Comparison of ENCODE assay signal across 15 cellular contexts in the genomic region with DNA sequence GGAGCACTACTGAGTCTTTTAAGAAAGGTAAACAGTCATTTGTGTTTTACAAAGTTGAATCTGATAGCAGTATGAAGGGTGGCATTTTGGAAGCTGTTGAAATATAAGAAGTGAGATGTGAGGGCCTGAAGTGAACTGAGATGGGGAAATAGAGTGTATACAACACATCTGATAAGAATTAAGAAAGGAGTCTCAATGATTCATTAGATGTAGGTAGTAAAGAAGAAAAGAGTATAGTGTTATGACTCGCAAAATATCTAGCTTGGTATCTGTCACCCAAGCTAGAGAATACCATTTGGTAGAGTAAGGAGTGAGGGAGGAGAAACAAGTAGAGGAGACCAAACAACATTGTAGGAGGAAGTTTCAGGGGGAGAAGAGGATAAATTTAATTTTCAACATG. TPM values are rescaled to one million over a fixed set of nuclear protein-coding genes. Genes with fewer than 3 reads are reported as not detected.
DNase-seq lines count a peak whose midpoint lies in the region; ATAC-seq, FAIRE-seq and TF ChIP-seq lines count a peak whose summit lies in the region.
"Had no signal": no experiment of that assay in that cellular context is flagged by ENCODE, and none has a peak within 500 bp of the region (broad histone marks: within the 10 kb centered on the region; RNA-seq: fewer than 3 reads in every experiment).

No MANE protein-coding gene starts in this region.

- intact Hi-C loops in activated T-helper 2 cell treated with anti-CD3 and anti-CD28 coated beads, Interferon-gamma antibody, Interleukin-2, Interleukin-4, amounts not matched to agents 10 μg/mL and 5 μg/mL and 100 μg/mL, durations not matched to agents 14 hours and 24 hours and 36 hours (cut with micrococcal nuclease) = no loop called here

- no peaks in the 10 kb centered on the region for H3K36me3 Mint-ChIP-seq in activated T-helper 2 cell treated with anti-CD3 and anti-CD28 coated beads, Interferon-gamma antibody, Interleukin-2, Interleukin-4, amounts not matched to agents 10 μg/mL and 5 μg/mL and 100 μg/mL, durations not matched to agents 14 hours and 24 hours and 36 hours (ENCODE audit: low read depth)

- POLR2A ChIA-PET in A549 (lab: Yijun Ruan, JAX) = interaction anchor here (0.5 to 1.2 kb wide), 2 partner anchors 114 to 208 kb away, joined by 3 to 7 read pairs; no protein-coding TSS in a partner anchor

- H3K4me3 ChIP-seq in A549 (no peak overlapping the region), hepatocyte (no peak overlapping the region)

- no peaks in the 10 kb centered on the region for H3K27me3 Mint-ChIP-seq in activated T-helper 2 cell treated with anti-CD3 and anti-CD28 coated beads, Interferon-gamma antibody, Interleukin-2, Interleukin-4, amounts not matched to agents 10 μg/mL and 5 μg/mL and 100 μg/mL, durations not matched to agents 14 hours and 24 hours and 36 hours (ENCODE audit: low read depth)
- H3K27me3 Mint-ChIP-seq: activated T-cell treated with anti-CD3 and anti-CD28 coated beads, Interleukin-2, amount 50 U/mL, for 24 hours; progenitor cell of endocrine pancreas had no signal

- no peak for TF ChIP-seq CTCF in A549 (IDR thresholded peaks at IDR 0.05)
- TF ChIP-seq CTCF in hepatocyte (IDR thresholded peaks at IDR 0.05; ENCODE audit: poor library complexity) = no peak

- 55% methylated on average over 1 of the region's 1 CpG for WGBS in A549 (ENCODE audit: missing lambda C conversion rate)
- 69% methylated on average over 1 of the region's 1 CpG for WGBS in hepatocyte (ENCODE audit: low lambda C conversion rate, missing lambda C conversion rate)

- H3K9me3 ChIP-seq in A549 = no peaks in the 10 kb centered on the region
- H3K9me3 ChIP-seq in hepatocyte (ENCODE audit: low read depth) = no peaks in the 10 kb centered on the region
- H3K9me3 ChIP-seq: BE2C had no signal

- no peaks in the 10 kb centered on the region for H3K27me3 ChIP-seq in hepatocyte
- H3K27me3 ChIP-seq: BE2C had no signal

- H3K9me3 Mint-ChIP-seq in activated T-helper 2 cell treated with anti-CD3 and anti-CD28 coated beads, Interferon-gamma antibody, Interleukin-2, Interleukin-4, amounts not matched to agents 10 μg/mL and 5 μg/mL and 100 μg/mL, durations not matched to agents 14 hours and 24 hours and 36 hours = no peaks in the 10 kb centered on the region
- H3K9me3 Mint-ChIP-seq: activated T-cell treated with anti-CD3 and anti-CD28 coated beads, Interleukin-2, amount 50 U/mL, for 24 hours had no signal

- no peak for DNase-seq in A549 (ENCODE audit: low read depth in 1 of 2, low spot score in 1 of 2)
- peak; percentile 16 for DNase-seq in GM03348 (ENCODE audit: low spot score)
- no peak for DNase-seq in activated T-helper 2 cell treated with anti-CD3 and anti-CD28 coated beads, Interferon-gamma antibody, Interleukin-2, Interleukin-4, amounts not matched to agents 10 μg/mL and 5 μg/mL and 100 μg/mL, durations not matched to agents 14 hours and 24 hours and 36 hours (ENCODE audit: low spot score)
- DNase-seq in hepatocyte (ENCODE audit: low spot score) = no peak
- no peak for DNase-seq in hepatic stellate cell (ENCODE audit: low spot score)
- DNase-seq in T1000 (lab: John Stamatoyannopoulos, UW) = no peak
- DNase-seq in activated CD4-positive, alpha-beta T cell treated with anti-CD3 and anti-CD28 coated beads, Interleukin-2, amount 50 U/mL, for 4 hours = no peak
- DNase-seq: activated T-cell treated with anti-CD3 and anti-CD28 coated beads, Interleukin-2, amount 50 U/mL, for 24 hours; BE2C; NCI-H1092; NCI-H524; Right ventricle myocardium superior had no signal

- peak overlapping the region; percentile 89 for H3K4me2 ChIP-seq in A549
- H3K4me2 ChIP-seq in hepatocyte = peak overlapping the region; percentile 20

- TF ChIP-seq POLR2A in A549 (IDR thresholded peaks at IDR 0.05; ENCODE audit: low read length) = no peak

- H3K36me3 ChIP-seq in hepatocyte (replicated peaks; ENCODE audit: insufficient read depth, low read depth) = no peaks in the 10 kb centered on the region
- H3K36me3 ChIP-seq: BE2C had no signal

- FAIRE-seq in A549 (lab: Jason Lieb, UNC) = no peak
- FAIRE-seq: endometrium had no signal

- H3K4me3 Mint-ChIP-seq in activated T-helper 2 cell treated with anti-CD3 and anti-CD28 coated beads, Interferon-gamma antibody, Interleukin-2, Interleukin-4, amounts not matched to agents 10 μg/mL and 5 μg/mL and 100 μg/mL, durations not matched to agents 14 hours and 24 hours and 36 hours (ENCODE audit: low read depth) = no peak overlapping the region
- H3K4me3 Mint-ChIP-seq: activated T-cell treated with anti-CD3 and anti-CD28 coated beads, Interleukin-2, amount 50 U/mL, for 24 hours had no signal

- no peak for TF ChIP-seq RAD21 in A549 (conservative IDR thresholded peaks at IDR 0.05 in 1 of 2, IDR thresholded peaks at IDR 0.05 in 1 of 2)

- peaks cover 100% of the 10 kb centered on the region for H3K79me2 ChIP-seq in hepatocyte

- H3K4me1 ChIP-seq in A549 (peaks cover 62% of the 10 kb centered on the region), hepatocyte (ENCODE audit: insufficient read depth) (peaks cover 29% of the 10 kb centered on the region)
- H3K4me1 ChIP-seq: BE2C had no signal

- H3K27ac ChIP-seq in A549 (peak overlapping the region in 1 of 2 experiments; percentile 26; a peak in 2 of 6 replicates), hepatocyte (peak overlapping the region; percentile 2)

- peaks cover 33% of the 10 kb centered on the region for H3K4me1 Mint-ChIP-seq in activated T-helper 2 cell treated with anti-CD3 and anti-CD28 coated beads, Interferon-gamma antibody, Interleukin-2, Interleukin-4, amounts not matched to agents 10 μg/mL and 5 μg/mL and 100 μg/mL, durations not matched to agents 14 hours and 24 hours and 36 hours (ENCODE audit: low read depth)

- no peak for ATAC-seq in A549
- ATAC-seq in GM18867 (IDR thresholded peaks at IDR 0.05; ENCODE audit: unreplicated experiment) = no peak

- H4K20me1 ChIP-seq in hepatocyte (ENCODE audit: insufficient read depth, poor library complexity, severe bottlenecking) = peaks cover 85% of the 10 kb centered on the region

- TF ChIP-seq EP300 in A549 (IDR thresholded peaks at IDR 0.05) = no peak

- CTCF ChIA-PET in A549 (lab: Yijun Ruan, JAX) = interaction anchor here (0.8 to 1.2 kb wide), 2 partner anchors 23 to 71 kb away, joined by 3 read pairs; no protein-coding TSS in a partner anchor

- no peaks in the 10 kb centered on the region for H3K9me2 ChIP-seq in hepatocyte (replicated peaks; ENCODE audit: insufficient read depth)

- peak overlapping the region; percentile 0 for H3K27ac Mint-ChIP-seq in activated T-helper 2 cell treated with anti-CD3 and anti-CD28 coated beads, Interferon-gamma antibody, Interleukin-2, Interleukin-4, amounts not matched to agents 10 μg/mL and 5 μg/mL and 100 μg/mL, durations not matched to agents 14 hours and 24 hours and 36 hours
- H3K27ac Mint-ChIP-seq: activated T-cell treated with anti-CD3 and anti-CD28 coated beads, Interleukin-2, amount 50 U/mL, for 24 hours had no signal

- no peak overlapping the region for H2AFZ ChIP-seq in hepatocyte

TF ChIP-seq in A549, 52 proteins besides CTCF, POLR2A, EP300 and RAD21 (continues in another document):
- no peak for TF ChIP-seq POLR2AphosphoS2 (conservative IDR thresholded peaks at IDR 0.05; ENCODE audit: low read length)
- no peak for TF ChIP-seq FOSB (CRISPR knock-in tag; IDR thresholded peaks at IDR 0.05)
- TF ChIP-seq, protein P1, sequence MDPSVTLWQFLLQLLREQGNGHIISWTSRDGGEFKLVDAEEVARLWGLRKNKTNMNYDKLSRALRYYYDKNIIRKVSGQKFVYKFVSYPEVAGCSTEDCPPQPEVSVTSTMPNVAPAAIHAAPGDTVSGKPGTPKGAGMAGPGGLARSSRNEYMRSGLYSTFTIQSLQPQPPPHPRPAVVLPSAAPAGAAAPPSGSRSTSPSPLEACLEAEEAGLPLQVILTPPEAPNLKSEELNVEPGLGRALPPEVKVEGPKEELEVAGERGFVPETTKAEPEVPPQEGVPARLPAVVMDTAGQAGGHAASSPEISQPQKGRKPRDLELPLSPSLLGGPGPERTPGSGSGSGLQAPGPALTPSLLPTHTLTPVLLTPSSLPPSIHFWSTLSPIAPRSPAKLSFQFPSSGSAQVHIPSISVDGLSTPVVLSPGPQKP (IDR thresholded peaks at IDR 0.05; ENCODE audit: low read depth, low read length) = no peak
- TF ChIP-seq, protein P2, sequence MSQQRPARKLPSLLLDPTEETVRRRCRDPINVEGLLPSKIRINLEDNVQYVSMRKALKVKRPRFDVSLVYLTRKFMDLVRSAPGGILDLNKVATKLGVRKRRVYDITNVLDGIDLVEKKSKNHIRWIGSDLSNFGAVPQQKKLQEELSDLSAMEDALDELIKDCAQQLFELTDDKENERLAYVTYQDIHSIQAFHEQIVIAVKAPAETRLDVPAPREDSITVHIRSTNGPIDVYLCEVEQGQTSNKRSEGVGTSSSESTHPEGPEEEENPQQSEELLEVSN (IDR thresholded peaks at IDR 0.05; ENCODE audit: borderline replicate concordance, low read depth) = no peak
- TF ChIP-seq NPAS2 (CRISPR knock-in tag; IDR thresholded peaks at IDR 0.05; ENCODE audit: borderline replicate concordance) = no peak
- TF ChIP-seq ESRRA (IDR thresholded peaks at IDR 0.05; ENCODE audit: borderline replicate concordance, low read length) = no peak
- no peak for TF ChIP-seq MAFK (IDR thresholded peaks at IDR 0.05; ENCODE audit: partially characterized antibody)
- TF ChIP-seq, protein P3, sequence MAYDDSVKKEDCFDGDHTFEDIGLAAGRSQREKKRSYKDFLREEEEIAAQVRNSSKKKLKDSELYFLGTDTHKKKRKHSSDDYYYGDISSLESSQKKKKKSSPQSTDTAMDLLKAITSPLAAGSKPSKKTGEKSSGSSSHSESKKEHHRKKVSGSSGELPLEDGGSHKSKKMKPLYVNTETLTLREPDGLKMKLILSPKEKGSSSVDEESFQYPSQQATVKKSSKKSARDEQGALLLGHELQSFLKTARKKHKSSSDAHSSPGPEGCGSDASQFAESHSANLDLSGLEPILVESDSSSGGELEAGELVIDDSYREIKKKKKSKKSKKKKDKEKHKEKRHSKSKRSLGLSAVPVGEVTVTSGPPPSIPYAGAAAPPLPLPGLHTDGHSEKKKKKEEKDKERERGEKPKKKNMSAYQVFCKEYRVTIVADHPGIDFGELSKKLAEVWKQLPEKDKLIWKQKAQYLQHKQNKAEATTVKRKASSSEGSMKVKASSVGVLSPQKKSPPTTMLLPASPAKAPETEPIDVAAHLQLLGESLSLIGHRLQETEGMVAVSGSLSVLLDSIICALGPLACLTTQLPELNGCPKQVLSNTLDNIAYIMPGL (CRISPR knock-in tag; IDR thresholded peaks at IDR 0.05; ENCODE audit: borderline replicate concordance) = no peak

RNA-seq across cellular contexts. Expression of a gene that starts 5.3 kb away (rescaled TPM):
- polyA plus RNA-seq in A549 (2011; rRNA removed) = 105 and 149 TPM in 2 replicates
- polyA plus RNA-seq in A549 (2012; cell fraction: cytosol; rRNA removed) = 21.5 and 22.9 TPM in 2 replicates
- polyA plus RNA-seq in A549 (2012; cell fraction: nucleus; rRNA removed) = 9.2 and 10.1 TPM in 2 replicates
- 70.4 to 83.1 TPM (median 76.3 TPM) in 3 replicates for polyA plus RNA-seq in A549 (2017; fragmentation: RNase III; extraction: RNeasy Plus Mini Kit Qiagen cat#74134 plus additional on column Dnase treatment)
- polyA minus RNA-seq in A549 (2011; rRNA and poly(A)+ RNA removed) = 55.8 and 66.5 TPM in 2 replicates
- total RNA-seq in activated T-helper 2 cell treated with anti-CD3 and anti-CD28 coated beads, Interferon-gamma antibody, Interleukin-2, Interleukin-4, amounts not matched to agents 10 μg/mL and 5 μg/mL and 100 μg/mL, durations not matched to agents 14 hours and 24 hours and 36 hours = 9.6 and 10.6 TPM in 2 replicates
- 50.5 and 55.1 TPM in 2 replicates for total RNA-seq in hepatocyte
- 16.4 and 24.2 TPM in 2 replicates for polyA plus RNA-seq in hepatocyte
